ENCODE assay signal across 1 cellular context in genomic region chr14:56805201-56805991, GRCh38.
TF ChIP-seq lines count a peak whose summit lies in the region.

No MANE protein-coding gene starts in this region.

TF ChIP-seq in WTC11, 78 proteins besides CTCF, POLR2A, EP300 and RAD21:
- peak; percentile 52; the same call in 1 of the 2 replicates for TF ChIP-seq TEAD1 (CRISPR knock-in tag; IDR thresholded peaks at IDR 0.05)
- no peak for TF ChIP-seq ETV6 (CRISPR knock-in tag; IDR thresholded peaks at IDR 0.05)
- no peak for TF ChIP-seq ZBTB21 (CRISPR knock-in tag; IDR thresholded peaks at IDR 0.05; ENCODE audit: borderline replicate concordance)
- TF ChIP-seq ZMAT4 (CRISPR knock-in tag; IDR thresholded peaks at IDR 0.05) = peak; percentile 88; the same call in 1 of the 2 replicates
- TF ChIP-seq FOXP1 (CRISPR knock-in tag; IDR thresholded peaks at IDR 0.05; ENCODE audit: borderline replicate concordance) = peak; percentile 42; the same call in 1 of the 2 replicates
- no peak for TF ChIP-seq ZNF423 (CRISPR knock-in tag; IDR thresholded peaks at IDR 0.05)
- no peak for TF ChIP-seq ATF6 (CRISPR knock-in tag; IDR thresholded peaks at IDR 0.05)
- TF ChIP-seq NFE2L1 (CRISPR knock-in tag; IDR thresholded peaks at IDR 0.05) = peak; percentile 22; the same call in 1 of the 2 replicates
- TF ChIP-seq ZNF532 (CRISPR knock-in tag; IDR thresholded peaks at IDR 0.05; ENCODE audit: borderline replicate concordance) = no peak
- peak; percentile 57; the same call in 1 of the 2 replicates for TF ChIP-seq FOXP4 (CRISPR knock-in tag; IDR thresholded peaks at IDR 0.05)
- TF ChIP-seq SP1 (CRISPR knock-in tag; conservative IDR thresholded peaks at IDR 0.05) = no peak
- TF ChIP-seq ATF2 (CRISPR knock-in tag; IDR thresholded peaks at IDR 0.05; ENCODE audit: borderline replicate concordance, low read depth) = no peak
- peak; percentile 56; the same call in 1 of the 2 replicates for TF ChIP-seq ZNF281 (CRISPR knock-in tag; IDR thresholded peaks at IDR 0.05)
- TF ChIP-seq MAX (CRISPR knock-in tag; IDR thresholded peaks at IDR 0.05) = no peak
- no peak for TF ChIP-seq NR3C1 (CRISPR knock-in tag; conservative IDR thresholded peaks at IDR 0.05; ENCODE audit: low read depth)
- peak; percentile 44; the same call in 1 of the 2 replicates for TF ChIP-seq KAT7 (CRISPR knock-in tag; IDR thresholded peaks at IDR 0.05; ENCODE audit: borderline replicate concordance)
- TF ChIP-seq GABPB1 (CRISPR knock-in tag; IDR thresholded peaks at IDR 0.05) = no peak
- no peak for TF ChIP-seq NR1H2 (CRISPR knock-in tag; IDR thresholded peaks at IDR 0.05)
